In the genomic region with DNA sequence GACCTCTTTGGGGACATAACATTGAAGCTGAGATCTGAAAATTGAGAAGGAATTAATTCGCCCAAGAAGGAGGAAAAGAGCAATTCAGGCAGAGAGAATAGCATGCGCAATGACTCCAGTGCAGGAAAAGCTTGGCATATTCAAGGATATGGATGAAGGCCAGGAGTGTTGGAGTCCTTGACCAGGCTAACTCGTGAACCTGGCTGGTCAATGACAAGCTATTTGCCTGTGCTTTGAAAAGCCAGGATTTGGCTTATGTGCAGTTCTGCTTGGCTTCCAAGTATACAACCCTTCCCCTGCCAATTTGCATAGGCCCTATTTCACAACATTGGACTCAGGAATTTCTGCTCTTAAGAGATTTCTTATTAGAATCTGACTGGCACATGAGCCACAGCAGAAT, we compare ENCODE assay signal across 18 cellular contexts.
DNase-seq lines count a peak whose midpoint lies in the region; ATAC-seq and TF ChIP-seq lines count a peak whose summit lies in the region.
"Had no signal": no experiment of that assay in that cellular context is flagged by ENCODE, and none has a peak within 500 bp of the region (broad histone marks: within the 10 kb centered on the region; RNA-seq: fewer than 3 reads in every experiment).

No MANE protein-coding gene starts in this region.

- H3K4me1 ChIP-seq in right lobe of liver, result peaks cover 0 to 5% (median 0%) of the 10 kb centered on the region in 4 donors
- H3K4me1 ChIP-seq: HAP-1 had no signal

- H3K27ac ChIP-seq in right lobe of liver, result no peak overlapping the region
- H3K27ac ChIP-seq: RWPE1 had no signal

- ATAC-seq in right lobe of liver (peak; percentile 95 to 100 (median 98)), HG03045 (IDR thresholded peaks at IDR 0.05; ENCODE audit: unreplicated experiment) (no peak), left ventricle myocardium superior (no peak)
- ATAC-seq: PC-3 had no signal

- no peaks in the 10 kb centered on the region for H3K9me3 ChIP-seq in right lobe of liver
- H3K9me3 ChIP-seq: HAP-1 had no signal

- 29% methylated on average over 3 of the region's 3 CpGs for WGBS in right lobe of liver (ENCODE audit: insufficient coverage, low coverage, low lambda C conversion rate, missing lambda C conversion rate)

- in situ Hi-C loops in G401 (cut with HindIII; ENCODE audit: low sequenced_read_pairs), result no loop called here

- intact Hi-C loops in right lobe of liver (cut with DNase I), result no loop called here
- intact Hi-C loops in left ventricle myocardium superior (cut with micrococcal nuclease), result no loop called here

- no peak overlapping the region for H3K4me3 ChIP-seq in right lobe of liver
- H3K4me3 ChIP-seq: HAP-1 had no signal

- H3K36me3 ChIP-seq in right lobe of liver, result no peaks in the 10 kb centered on the region
- H3K36me3 ChIP-seq: HAP-1 had no signal

- H3K27me3 ChIP-seq in right lobe of liver, result no peaks in the 10 kb centered on the region

- DNase-seq in G401 (ENCODE audit: low spot score) (peak; percentile 5), NCI-H446 treated with DMSO at 0.1 percent for 48 hours (lab: John Stamatoyannopoulos, UW) (peak; percentile 62), right lobe of liver (peak in 1 of 3 donors; percentile 82), pons (ENCODE audit: low spot score) (peak; percentile 39), left ventricle myocardium superior (no peak), HuH-7 (ENCODE audit: low spot score) (no peak), ecto neural progenitor cell (ENCODE audit: low spot score) (no peak)
- DNase-seq: AML-193, COR-L47, EL, IMR-90, Karpas-422, NCI-H187, NCI-H748 treated with DMSO at 0.1 percent for 48 hours, PC-3 had no signal

- no peak for TF ChIP-seq CTCF in right lobe of liver (IDR thresholded peaks at IDR 0.05)

- no peak for TF ChIP-seq POLR2A in right lobe of liver (IDR thresholded peaks at IDR 0.05)

Comparison
In these comparisons a context has a peak if more than half of its experiments do, and no peak if none do; other contexts are left out.
1. DNase-seq: peak in G401 (single experiment), NCI-H446 treated with DMSO at 0.1 percent for 48 hours (single experiment) and pons (single experiment); none in left ventricle myocardium superior (single experiment), HuH-7 (single experiment) and ecto neural progenitor cell (single experiment).
2. ATAC-seq: peak in right lobe of liver (4 of 4); none in HG03045 (single experiment) and left ventricle myocardium superior (single experiment).